In the genomic region with DNA sequence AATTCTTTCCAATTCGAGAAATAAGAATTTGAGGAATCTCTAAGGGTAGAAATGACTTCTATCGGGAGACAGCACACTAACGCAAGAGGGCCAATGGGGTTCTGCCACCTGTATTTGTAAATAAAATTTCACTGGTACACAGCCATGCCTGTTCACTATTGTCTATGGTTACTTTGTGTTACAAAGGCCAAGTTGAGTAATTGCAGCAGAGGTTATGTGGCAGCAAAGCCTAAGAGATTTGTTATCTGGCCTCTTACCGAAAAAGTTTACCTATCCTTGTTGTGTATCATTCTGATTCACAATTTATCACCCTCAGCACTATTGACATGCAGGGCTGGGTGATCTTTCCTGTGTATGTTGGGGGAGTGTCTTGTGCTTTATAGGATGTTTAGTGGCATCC, we compare ENCODE assay signal across 1 cellular context.
TF ChIP-seq lines count a peak whose summit lies in the region.

No MANE protein-coding gene starts in this region.

TF ChIP-seq in A549, 52 proteins besides CTCF, POLR2A, EP300 and RAD21 (continued from another document):
- TF ChIP-seq, protein P1, sequence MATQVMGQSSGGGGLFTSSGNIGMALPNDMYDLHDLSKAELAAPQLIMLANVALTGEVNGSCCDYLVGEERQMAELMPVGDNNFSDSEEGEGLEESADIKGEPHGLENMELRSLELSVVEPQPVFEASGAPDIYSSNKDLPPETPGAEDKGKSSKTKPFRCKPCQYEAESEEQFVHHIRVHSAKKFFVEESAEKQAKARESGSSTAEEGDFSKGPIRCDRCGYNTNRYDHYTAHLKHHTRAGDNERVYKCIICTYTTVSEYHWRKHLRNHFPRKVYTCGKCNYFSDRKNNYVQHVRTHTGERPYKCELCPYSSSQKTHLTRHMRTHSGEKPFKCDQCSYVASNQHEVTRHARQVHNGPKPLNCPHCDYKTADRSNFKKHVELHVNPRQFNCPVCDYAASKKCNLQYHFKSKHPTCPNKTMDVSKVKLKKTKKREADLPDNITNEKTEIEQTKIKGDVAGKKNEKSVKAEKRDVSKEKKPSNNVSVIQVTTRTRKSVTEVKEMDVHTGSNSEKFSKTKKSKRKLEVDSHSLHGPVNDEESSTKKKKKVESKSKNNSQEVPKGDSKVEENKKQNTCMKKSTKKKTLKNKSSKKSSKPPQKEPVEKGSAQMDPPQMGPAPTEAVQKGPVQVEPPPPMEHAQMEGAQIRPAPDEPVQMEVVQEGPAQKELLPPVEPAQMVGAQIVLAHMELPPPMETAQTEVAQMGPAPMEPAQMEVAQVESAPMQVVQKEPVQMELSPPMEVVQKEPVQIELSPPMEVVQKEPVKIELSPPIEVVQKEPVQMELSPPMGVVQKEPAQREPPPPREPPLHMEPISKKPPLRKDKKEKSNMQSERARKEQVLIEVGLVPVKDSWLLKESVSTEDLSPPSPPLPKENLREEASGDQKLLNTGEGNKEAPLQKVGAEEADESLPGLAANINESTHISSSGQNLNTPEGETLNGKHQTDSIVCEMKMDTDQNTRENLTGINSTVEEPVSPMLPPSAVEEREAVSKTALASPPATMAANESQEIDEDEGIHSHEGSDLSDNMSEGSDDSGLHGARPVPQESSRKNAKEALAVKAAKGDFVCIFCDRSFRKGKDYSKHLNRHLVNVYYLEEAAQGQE (IDR thresholded peaks at IDR 0.05) = no peak
- TF ChIP-seq, protein P2, sequence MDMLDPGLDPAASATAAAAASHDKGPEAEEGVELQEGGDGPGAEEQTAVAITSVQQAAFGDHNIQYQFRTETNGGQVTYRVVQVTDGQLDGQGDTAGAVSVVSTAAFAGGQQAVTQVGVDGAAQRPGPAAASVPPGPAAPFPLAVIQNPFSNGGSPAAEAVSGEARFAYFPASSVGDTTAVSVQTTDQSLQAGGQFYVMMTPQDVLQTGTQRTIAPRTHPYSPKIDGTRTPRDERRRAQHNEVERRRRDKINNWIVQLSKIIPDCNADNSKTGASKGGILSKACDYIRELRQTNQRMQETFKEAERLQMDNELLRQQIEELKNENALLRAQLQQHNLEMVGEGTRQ (IDR thresholded peaks at IDR 0.05) = no peak
- TF ChIP-seq ZNF302 (CRISPR knock-in tag; IDR thresholded peaks at IDR 0.05) (no peak), EHMT2 (IDR thresholded peaks at IDR 0.05; ENCODE audit: low read depth) (no peak), FOSL2 (IDR thresholded peaks at IDR 0.05) (no peak), FOSL2 (CRISPR knock-in tag; IDR thresholded peaks at IDR 0.05) (peak; percentile 55; the same call in 1 of the 2 replicates), HOXB13 (CRISPR knock-in tag; IDR thresholded peaks at IDR 0.05; ENCODE audit: low read depth) (no peak), CHD4 (IDR thresholded peaks at IDR 0.05; ENCODE audit: borderline replicate concordance) (no peak)
- TF ChIP-seq, protein P3, sequence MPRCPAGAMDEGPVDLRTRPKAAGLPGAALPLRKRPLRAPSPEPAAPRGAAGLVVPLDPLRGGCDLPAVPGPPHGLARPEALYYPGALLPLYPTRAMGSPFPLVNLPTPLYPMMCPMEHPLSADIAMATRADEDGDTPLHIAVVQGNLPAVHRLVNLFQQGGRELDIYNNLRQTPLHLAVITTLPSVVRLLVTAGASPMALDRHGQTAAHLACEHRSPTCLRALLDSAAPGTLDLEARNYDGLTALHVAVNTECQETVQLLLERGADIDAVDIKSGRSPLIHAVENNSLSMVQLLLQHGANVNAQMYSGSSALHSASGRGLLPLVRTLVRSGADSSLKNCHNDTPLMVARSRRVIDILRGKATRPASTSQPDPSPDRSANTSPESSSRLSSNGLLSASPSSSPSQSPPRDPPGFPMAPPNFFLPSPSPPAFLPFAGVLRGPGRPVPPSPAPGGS (IDR thresholded peaks at IDR 0.05) = no peak
- TF ChIP-seq, protein P4, sequence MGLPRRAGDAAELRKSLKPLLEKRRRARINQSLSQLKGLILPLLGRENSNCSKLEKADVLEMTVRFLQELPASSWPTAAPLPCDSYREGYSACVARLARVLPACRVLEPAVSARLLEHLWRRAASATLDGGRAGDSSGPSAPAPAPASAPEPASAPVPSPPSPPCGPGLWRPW (IDR thresholded peaks at IDR 0.05) = no peak
